ENCODE assay signal across 8 cellular contexts in the genomic region with DNA sequence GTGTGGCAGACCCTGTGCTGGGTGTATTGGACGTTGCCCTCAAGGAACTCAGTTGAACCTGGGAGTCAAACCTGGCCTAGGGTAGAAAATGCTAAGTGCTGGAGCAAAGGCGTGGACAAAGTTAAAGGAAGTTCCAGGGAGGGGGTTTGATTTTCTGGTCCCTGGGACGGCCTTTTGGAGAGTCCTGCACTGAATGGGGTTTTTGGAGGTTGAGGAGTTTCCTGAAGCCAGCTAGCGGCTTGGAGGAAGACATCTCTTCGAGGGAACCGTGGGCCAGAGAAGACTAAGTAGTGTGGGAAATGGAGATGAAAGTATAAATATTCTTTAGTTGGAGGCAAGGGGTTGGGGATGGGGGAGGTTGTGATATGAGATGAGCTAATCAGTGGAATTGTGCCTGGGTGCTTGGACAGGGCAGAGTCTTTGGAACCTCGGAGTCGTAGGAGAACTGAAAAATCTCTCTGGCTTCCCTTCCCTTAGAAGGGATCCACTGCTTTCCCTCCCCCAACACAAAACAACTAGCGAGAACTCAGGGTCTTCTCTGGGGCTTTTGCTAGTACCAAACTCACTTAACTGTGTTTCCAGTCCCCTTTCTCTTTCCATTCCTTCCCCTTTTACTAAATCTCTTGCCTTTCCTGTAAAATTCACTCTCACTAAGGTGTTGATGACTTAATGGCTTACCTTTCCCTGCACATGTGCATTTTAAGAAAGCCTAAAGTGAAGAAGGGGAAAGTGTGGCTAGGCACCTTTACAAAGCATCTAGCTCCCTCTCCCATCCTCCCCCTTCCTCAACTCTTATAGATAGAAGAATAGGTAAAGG. TPM values are rescaled to one million over a fixed set of nuclear protein-coding genes. Genes with fewer than 3 reads are reported as not detected.
A peak's percentile ranks its signal among the peaks of the same experiment; 100 is the strongest.
DNase-seq lines count a peak whose midpoint lies in the region; ATAC-seq and TF ChIP-seq lines count a peak whose summit lies in the region.

No MANE protein-coding gene starts in this region.

- H3K9me3 ChIP-seq in Peyer's patch (no peaks in the 10 kb centered on the region), parathyroid adenoma (ENCODE audit: control insufficient read depth, low read length) (no peaks in the 10 kb centered on the region)

- H3K36me3 ChIP-seq in Peyer's patch (no peaks in the 10 kb centered on the region), parathyroid adenoma (ENCODE audit: control insufficient read depth, insufficient read depth, low read length) (no peaks in the 10 kb centered on the region)

- no peak for TF ChIP-seq CTCF in Peyer's patch (IDR thresholded peaks at IDR 0.05)
- TF ChIP-seq CTCF in parathyroid adenoma (IDR thresholded peaks at IDR 0.05) = no peak

- peaks cover 0 to 61% (median 15%) of the 10 kb centered on the region in 4 donors for H3K4me1 ChIP-seq in Peyer's patch
- H3K4me1 ChIP-seq in parathyroid adenoma = peaks cover 14% of the 10 kb centered on the region

- peak overlapping the region; percentile 66 to 98 (median 82) for H3K4me3 ChIP-seq in Peyer's patch
- peak overlapping the region; percentile 85 for H3K4me3 ChIP-seq in parathyroid adenoma (ENCODE audit: low read depth, low read length)

- no peak for ATAC-seq in HG02588 (IDR thresholded peaks at IDR 0.05; ENCODE audit: unreplicated experiment)

- H3K27me3 ChIP-seq in Peyer's patch (no peaks in the 10 kb centered on the region), parathyroid adenoma (ENCODE audit: control insufficient read depth, insufficient read depth, low read length) (no peaks in the 10 kb centered on the region)

- no peaks in the 10 kb centered on the region for H3K79me2 ChIP-seq in parathyroid adenoma

- H3K27ac ChIP-seq in Peyer's patch (peak overlapping the region; percentile 89 to 97 (median 92)), parathyroid adenoma (peak overlapping the region; percentile 80)

- TF ChIP-seq POLR2A in Peyer's patch (IDR thresholded peaks at IDR 0.05) = no peak

- DNase-seq in EH (ENCODE audit: low read depth) = peak; percentile 61
- DNase-seq in Peyer's patch = no peak
- DNase-seq in fibroblast of gingiva (ENCODE audit: low read depth) = peak; percentile 10
- DNase-seq in activated effector memory CD4-positive, alpha-beta T cell treated with anti-CD3 and anti-CD28 coated beads, Interleukin-2, amount 50 U/mL, for 16 hours = no peak
- no peak for DNase-seq in stimulated activated CD4-positive, alpha-beta T cell treated with anti-CD3 and anti-CD28 coated beads, Interleukin-15, amount 100 ng/mL, for 24 hours
- no peak for DNase-seq in NCI-H2171 (lab: John Stamatoyannopoulos, UW)

- H3K4me2 ChIP-seq in parathyroid adenoma (ENCODE audit: low read length) = peak overlapping the region; percentile 75

- peak overlapping the region; percentile 97 for H2AFZ ChIP-seq in parathyroid adenoma

- H3K9ac ChIP-seq in parathyroid adenoma = peak overlapping the region; percentile 81

RNA-seq across cellular contexts. Expression of a gene that starts 1.0 kb away (rescaled TPM):
- total RNA-seq in Peyer's patch = 100 to 1,000 TPM; 109 to 170 (median 132) TPM

Comparison
In these comparisons a context has a peak if more than half of its experiments do, and no peak if none do; other contexts are left out.
1. DNase-seq: peak in EH (single experiment) and fibroblast of gingiva (single experiment); none in Peyer's patch (0 of 3), activated effector memory CD4-positive, alpha-beta T cell treated with anti-CD3 and anti-CD28 coated beads, Interleukin-2, amount 50 U/mL, for 16 hours (single experiment), stimulated activated CD4-positive, alpha-beta T cell treated with anti-CD3 and anti-CD28 coated beads, Interleukin-15, amount 100 ng/mL, for 24 hours (single experiment) and NCI-H2171 (single experiment).